ENCODE assay signal across 13 cellular contexts in genomic region chr18:62802523-62802922, GRCh38.
A peak's percentile ranks its signal among the peaks of the same experiment; 100 is the strongest.
DNase-seq lines count a peak whose midpoint lies in the region; ATAC-seq and TF ChIP-seq lines count a peak whose summit lies in the region.
"Had no signal": no experiment of that assay in that cellular context is flagged by ENCODE, and none has a peak within 500 bp of the region (broad histone marks: within the 10 kb centered on the region; RNA-seq: fewer than 3 reads in every experiment).

No MANE protein-coding gene starts in this region.

- POLR2A ChIA-PET in PC-3 (lab: Charles Lee; ENCODE audit: unreplicated experiment): no interaction called here

- no peaks in the 10 kb centered on the region for H3K27me3 ChIP-seq in PC-3 (ENCODE audit: low read length)
- H3K27me3 ChIP-seq: MG63 had no signal

- no peaks in the 10 kb centered on the region for H3K9me2 ChIP-seq in PC-3 (replicated peaks; ENCODE audit: low read length)

- H3K9me3 ChIP-seq in PC-3 (ENCODE audit: low read length): no peaks in the 10 kb centered on the region
- H3K9me3 ChIP-seq: MG63 had no signal

- H3F3A ChIP-seq in PC-3 (ENCODE audit: low read length, unreplicated experiment): no peaks in the 10 kb centered on the region

- peaks cover 70% of the 10 kb centered on the region for H3K79me2 ChIP-seq in PC-3 (ENCODE audit: low read length)

- no peak for ATAC-seq in PC-3

- H3K4me2 ChIP-seq in PC-3 (ENCODE audit: low read length): no peak overlapping the region

- DNase-seq in GM12864 (ENCODE audit: low read depth): no peak
- no peak for DNase-seq in PC-3
- peak; percentile 44 for DNase-seq in dermis blood vessel endothelial cell
- DNase-seq in myocyte (ENCODE audit: low read depth): peak; percentile 28
- DNase-seq in islet precursor cell: no peak
- no peak for DNase-seq in germinal center (ENCODE audit: low spot score)
- no peak for DNase-seq in kidney glomerular epithelial cell (lab: John Stamatoyannopoulos, UW)
- no peak for DNase-seq in effector CD4-positive, alpha-beta T cell
- DNase-seq: activated CD4-positive, CD25-positive, alpha-beta regulatory T cell treated with anti-CD3 and anti-CD28 coated beads, Interleukin-2, amount 50 U/mL, for 72 hours; mesenchymal stem cell; MG63; SHP77 had no signal

- no peak overlapping the region for H2AFZ ChIP-seq in PC-3 (ENCODE audit: low read length)

- H3K4me3 ChIP-seq in GM12864 (ENCODE audit: low read depth, low read length) (no peak overlapping the region), PC-3 (ENCODE audit: low read length) (no peak overlapping the region)
- H3K4me3 ChIP-seq: coronary artery, MG63 had no signal

- no peak overlapping the region for H3K9ac ChIP-seq in PC-3 (ENCODE audit: low read length)

- TF ChIP-seq CTCF in GM12864 (IDR thresholded peaks at IDR 0.05; ENCODE audit: low read depth, low read length, missing control alignments) (peak; percentile 7), PC-3 (conservative IDR thresholded peaks at IDR 0.05; ENCODE audit: low read depth, low read length) (peak; percentile 59)

- CTCF ChIA-PET in PC-3 (lab: Charles Lee): interaction anchor here (1.0 kb wide), 1 partner anchor 87 kb away, joined by 4 read pairs; the partner anchor contains the start of gene PHLPP1

- peaks cover 39% of the 10 kb centered on the region for H3K4me1 ChIP-seq in PC-3 (ENCODE audit: insufficient read depth, low read length)

- no TSS peak for BruUV-seq in PC-3 (replicated peaks; lab: Mats Ljungman, UMichigan)

- H3K27ac ChIP-seq in PC-3 (ENCODE audit: low read length): no peak overlapping the region
- H3K27ac ChIP-seq: coronary artery had no signal

- no peaks in the 10 kb centered on the region for H4K20me1 ChIP-seq in PC-3 (ENCODE audit: low read length)

- H3K36me3 ChIP-seq in PC-3 (ENCODE audit: low read depth, low read length): no peaks in the 10 kb centered on the region
- H3K36me3 ChIP-seq: MG63 had no signal

- intact Hi-C loops in PC-3 (cut with micrococcal nuclease): no loop called here

Comparison
In these comparisons a context has a peak if more than half of its experiments do, and no peak if none do; other contexts are left out.
1. DNase-seq: peak in dermis blood vessel endothelial cell (single experiment) and myocyte (single experiment); none in GM12864 (single experiment), PC-3 (single experiment), islet precursor cell (single experiment), germinal center (single experiment), kidney glomerular epithelial cell (single experiment) and effector CD4-positive, alpha-beta T cell (single experiment).